ENCODE assay signal across 7 cellular contexts in the genomic region with DNA sequence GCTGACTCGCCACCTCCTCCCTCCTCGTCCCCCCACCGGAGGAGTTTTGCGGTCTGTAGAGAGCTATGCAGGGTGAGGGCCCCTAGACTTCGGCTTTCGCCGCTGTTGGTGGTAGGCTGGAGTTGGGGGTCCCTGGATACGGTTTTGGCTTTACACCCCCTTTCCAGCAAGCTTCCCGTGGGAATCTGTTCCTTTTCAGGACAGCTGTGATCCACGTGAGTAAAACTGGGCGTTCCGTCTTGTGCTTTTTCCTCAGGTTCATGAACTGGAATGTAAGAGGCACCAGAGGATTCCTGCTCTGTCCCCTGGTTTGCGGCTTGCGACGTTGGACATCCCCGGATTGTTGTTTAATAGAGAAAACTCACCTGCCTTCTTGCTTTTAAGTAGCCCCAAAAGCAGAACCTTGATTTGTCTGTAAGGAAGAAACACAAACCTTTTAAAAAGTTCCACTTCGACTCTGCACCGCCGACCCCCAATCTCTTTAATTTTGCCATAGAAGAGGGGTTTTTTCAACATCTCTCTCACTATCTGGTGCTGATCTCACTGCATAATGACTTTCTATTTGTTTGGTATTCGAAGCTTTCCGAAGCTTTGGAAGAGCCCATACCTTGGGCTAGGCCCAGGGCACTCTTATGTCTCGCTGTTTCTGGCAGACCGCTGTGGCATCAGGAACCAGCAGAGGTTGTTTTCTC. TPM values are rescaled to one million over a fixed set of nuclear protein-coding genes. Genes with fewer than 3 reads are reported as not detected.
DNase-seq lines count a peak whose midpoint lies in the region; ATAC-seq and TF ChIP-seq lines count a peak whose summit lies in the region.

No MANE protein-coding gene starts in this region.

- CTCF ChIA-PET in RWPE1 (lab: Yijun Ruan, JAX): no interaction called here

- H3K27me3 ChIP-seq in GM06990 (replicated peaks; ENCODE audit: control insufficient read depth, insufficient read depth, low read length): no peaks in the 10 kb centered on the region
- no peaks in the 10 kb centered on the region for H3K27me3 ChIP-seq in endocrine pancreas (ENCODE audit: control insufficient read depth, insufficient read depth, low read length)
- H3K27me3 ChIP-seq in mucosa of stomach (ENCODE audit: control insufficient read depth, insufficient read depth, low read length): no peaks in the 10 kb centered on the region
- H3K27me3 ChIP-seq in aorta (ENCODE audit: control insufficient read depth in 1 of 2, insufficient read depth in 2 of 2, low read length in 1 of 2): no peaks in the 10 kb centered on the region

- peak overlapping the region; percentile 95 for H3K4me3 Mint-ChIP-seq in HFFc6

- H3K4me1 Mint-ChIP-seq in HFFc6 (ENCODE audit: low read depth): peaks cover 43% of the 10 kb centered on the region

- peaks cover 2% of the 10 kb centered on the region; the same call in 1 of the 2 replicates for H3K36me3 ChIP-seq in GM06990 (ENCODE audit: control insufficient read depth, insufficient read depth, low read length)
- H3K36me3 ChIP-seq in endocrine pancreas (ENCODE audit: control insufficient read depth, insufficient read depth, low read length): no peaks in the 10 kb centered on the region
- no peaks in the 10 kb centered on the region for H3K36me3 ChIP-seq in mucosa of stomach (ENCODE audit: control insufficient read depth, insufficient read depth, low read length)
- H3K36me3 ChIP-seq in aorta (ENCODE audit: control insufficient read depth in 1 of 2, insufficient read depth in 2 of 2, low read length in 1 of 2): no peaks in the 10 kb centered on the region

- DNase-seq in GM06990 (ENCODE audit: extremely low read depth, insufficient read length): no peak
- peak; percentile 10 for DNase-seq in HFFc6
- DNase-seq in RWPE1 (ENCODE audit: low spot score): peak; percentile 45
- DNase-seq in aorta: no peak

- ATAC-seq in aorta (ENCODE audit: low FRiP score): peak; percentile 59
- ATAC-seq in GM21619 (IDR thresholded peaks at IDR 0.05; ENCODE audit: unreplicated experiment): no peak

- H3K27ac Mint-ChIP-seq in HFFc6: peak overlapping the region; percentile 100

- no peaks in the 10 kb centered on the region for H3K9me3 ChIP-seq in endocrine pancreas (ENCODE audit: control insufficient read depth, low read length)
- no peaks in the 10 kb centered on the region for H3K9me3 ChIP-seq in mucosa of stomach (ENCODE audit: control insufficient read depth, low read length)
- H3K9me3 ChIP-seq in aorta (ENCODE audit: control insufficient read depth, low read length): no peaks in the 10 kb centered on the region

- peak overlapping the region; percentile 95 for H3K9ac ChIP-seq in endocrine pancreas (ENCODE audit: control insufficient read depth, insufficient read depth, low read length)
- peak overlapping the region; percentile 95 for H3K9ac ChIP-seq in mucosa of stomach (ENCODE audit: low read length)

- intact Hi-C loops in aorta (cut with DNase I): loop anchor here (5.0 to 10.0 kb wide), 5 partner anchors 76 to 299 kb away; a partner anchor contains a TSS

- 1% methylated on average over 23 of the region's 23 CpGs for WGBS in aorta, 2 donors

- H3K27ac ChIP-seq in RWPE1 (peak overlapping the region; percentile 98), aorta (ENCODE audit: low read depth in 1 of 2, low read length in 2 of 2) (peak overlapping the region in 1 of 2 donors; percentile 64)

- H3K4me3 ChIP-seq in GM06990 (replicated peaks; ENCODE audit: low read depth, low read length): peak overlapping the region; percentile 79
- peak overlapping the region; percentile 96 for H3K4me3 ChIP-seq in endocrine pancreas (ENCODE audit: control insufficient read depth, insufficient read depth, low read length)
- peak overlapping the region; percentile 88 for H3K4me3 ChIP-seq in mucosa of stomach (ENCODE audit: low read length)
- H3K4me3 ChIP-seq in aorta (ENCODE audit: low read length in 2 of 2): peak overlapping the region; percentile 38 to 85

- POLR2A ChIA-PET in RWPE1 (lab: Yijun Ruan, JAX; ENCODE audit: low non-redundant PET): interaction anchor here (0.5 to 1.0 kb wide), 2 partner anchors 20 to 76 kb away, joined by 4 read pairs; a partner anchor contains a TSS

- H3K9me3 Mint-ChIP-seq in HFFc6: no peaks in the 10 kb centered on the region

- H3K36me3 Mint-ChIP-seq in HFFc6 (ENCODE audit: low read depth): peaks cover 31% of the 10 kb centered on the region

- H3K27me3 Mint-ChIP-seq in HFFc6 (ENCODE audit: insufficient read depth): peaks cover 7% of the 10 kb centered on the region

- H3K4me1 ChIP-seq in endocrine pancreas (ENCODE audit: control insufficient read depth, insufficient read depth, low read length): peaks cover 12% of the 10 kb centered on the region
- peaks cover 9% of the 10 kb centered on the region for H3K4me1 ChIP-seq in mucosa of stomach (ENCODE audit: control insufficient read depth, insufficient read depth, low read length)
- H3K4me1 ChIP-seq in aorta (ENCODE audit: control insufficient read depth in 1 of 2, insufficient read depth in 2 of 2, low read length in 2 of 2): no peaks in the 10 kb centered on the region

- TF ChIP-seq CTCF in GM06990 (IDR thresholded peaks at IDR 0.05; ENCODE audit: insufficient read depth, low read length, poor library complexity, severe bottlenecking) (no peak), HFFc6 (IDR thresholded peaks at IDR 0.05) (no peak), RWPE1 (conservative IDR thresholded peaks at IDR 0.05; ENCODE audit: low read depth) (no peak)

RNA-seq across cellular contexts. Expression of a gene that starts 0.5 kb away (rescaled TPM):
- total RNA-seq in HFFc6 (2021; fragmentation: NEBNext Ultra II Directional; extraction: Animal tissue kit (Norgen Biotek cat#: 25700)): 10 to 100 TPM; 22.6 to 29.6 (median 26.6) TPM
- 10 to 100 TPM; 20.0 to 20.4 TPM for total RNA-seq in aorta
- polyA plus RNA-seq in aorta: 10 to 100 TPM; 11.0 to 11.5 TPM

RNA-seq across cellular contexts. Expression of a gene that starts 1.1 kb away (rescaled TPM):
- total RNA-seq in HFFc6 (2021; fragmentation: NEBNext Ultra II Directional; extraction: Animal tissue kit (Norgen Biotek cat#: 25700)): 10 to 100 TPM; 19.0 to 26.4 (median 23.8) TPM
- total RNA-seq in aorta: 10 to 100 TPM; 33.1 to 36.6 TPM
- 10 to 100 TPM; 47.2 to 63.2 TPM for polyA plus RNA-seq in aorta

Comparison
In these comparisons a context has a peak if more than half of its experiments do, and no peak if none do; other contexts are left out.
1. DNase-seq: peak in HFFc6 (single experiment) and RWPE1 (single experiment); none in GM06990 (single experiment) and aorta (0 of 2).
2. Peak in every context shown above with its lines, with median percentiles within 50 percentile points of each other: H3K4me3 ChIP-seq.